In the genomic region with DNA sequence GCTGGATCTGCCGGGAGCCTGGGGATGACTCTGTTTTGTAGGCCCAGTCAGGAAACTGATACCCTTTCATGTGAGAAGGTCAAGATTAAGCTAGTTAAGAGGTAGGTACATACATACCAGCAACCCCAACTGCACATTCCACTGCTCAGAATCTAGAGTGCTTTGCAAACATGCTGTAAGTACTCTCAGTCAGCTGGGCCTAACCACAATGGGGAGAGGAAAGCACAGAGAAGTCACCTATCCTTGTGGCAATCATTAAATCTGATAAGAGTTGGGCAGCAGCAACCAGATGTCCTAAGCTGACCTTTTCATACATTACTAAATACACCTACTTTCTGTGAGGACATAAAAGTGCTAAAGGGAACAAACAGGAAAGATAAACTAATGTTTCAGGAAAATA, we compare ENCODE assay signal across 14 cellular contexts. TPM values are rescaled to one million over a fixed set of nuclear protein-coding genes. Genes with fewer than 3 reads are reported as not detected.
DNase-seq lines count a peak whose midpoint lies in the region; ATAC-seq and TF ChIP-seq lines count a peak whose summit lies in the region.
"Had no signal": no experiment of that assay in that cellular context is flagged by ENCODE, and none has a peak within 500 bp of the region (broad histone marks: within the 10 kb centered on the region; RNA-seq: fewer than 3 reads in every experiment).

No MANE protein-coding gene starts in this region.

- intact Hi-C loops in heart left ventricle (cut with DNase I) (loop anchor here in 5 of 10 donors (1.0 to 5.0 kb wide), 3 partner anchors 20 to 43 kb away; no protein-coding TSS in a partner anchor), lower lobe of right lung (cut with DNase I) (no loop called here)

- H3K27me3 ChIP-seq in cardiac muscle cell (no peaks in the 10 kb centered on the region), heart left ventricle (no peaks in the 10 kb centered on the region), adipocyte (replicated peaks; ENCODE audit: control insufficient read depth, insufficient read depth, low read length) (no peaks in the 10 kb centered on the region), lower lobe of right lung (ENCODE audit: low read depth) (no peaks in the 10 kb centered on the region)
- H3K27me3 ChIP-seq: BE2C had no signal

- no peak for TF ChIP-seq POLR2A in heart left ventricle (IDR thresholded peaks at IDR 0.05)

- no peak for TF ChIP-seq CTCF in cardiac muscle cell (IDR thresholded peaks at IDR 0.05; ENCODE audit: low read depth, low read length)
- no peak for TF ChIP-seq CTCF in heart left ventricle (IDR thresholded peaks at IDR 0.05)
- no peak for TF ChIP-seq CTCF in lower lobe of right lung (IDR thresholded peaks at IDR 0.05)

- ATAC-seq in heart left ventricle (no peak), lower lobe of right lung (peak; percentile 85 to 90), GM19395 (IDR thresholded peaks at IDR 0.05; ENCODE audit: unreplicated experiment) (no peak), GM21367 (IDR thresholded peaks at IDR 0.05; ENCODE audit: unreplicated experiment) (no peak)

- H3K9me3 ChIP-seq in cardiac muscle cell (ENCODE audit: low read depth) (no peaks in the 10 kb centered on the region), heart left ventricle (no peaks in the 10 kb centered on the region), adipocyte (ENCODE audit: control insufficient read depth, low read length) (no peaks in the 10 kb centered on the region), lower lobe of right lung (no peaks in the 10 kb centered on the region)
- H3K9me3 ChIP-seq: BE2C, HAP-1 had no signal

- H3K27ac ChIP-seq in cardiac muscle cell (peak overlapping the region; percentile 96), heart left ventricle (no peak overlapping the region), lower lobe of right lung (no peak overlapping the region)

- DNase-seq in cardiac muscle cell (ENCODE audit: low read depth in 1 of 2, low spot score in 1 of 2), result peak; percentile 10 to 42
- DNase-seq in heart left ventricle, result no peak
- DNase-seq in adipocyte (ENCODE audit: low read depth), result no peak
- no peak for DNase-seq in lower lobe of right lung
- DNase-seq in SW 1271 (lab: John Stamatoyannopoulos, UW), result no peak
- DNase-seq in NCI-H510A (lab: John Stamatoyannopoulos, UW), result no peak
- DNase-seq: BE2C; KG1; naive B cell; stimulated activated CD4-positive, alpha-beta T cell treated with anti-CD3 and anti-CD28 coated beads, Interleukin-15, amount 100 ng/mL, for 24 hours; stimulated activated naive CD4-positive, alpha-beta T cell had no signal

- H3K9ac ChIP-seq in adipocyte (ENCODE audit: low read length), result peak overlapping the region; percentile 93

- H3K4me1 ChIP-seq in cardiac muscle cell (ENCODE audit: low read depth), result peaks cover 27% of the 10 kb centered on the region
- peaks cover 0 to 47% (median 22%) of the 10 kb centered on the region in 12 donors for H3K4me1 ChIP-seq in heart left ventricle
- peaks cover 33% of the 10 kb centered on the region for H3K4me1 ChIP-seq in adipocyte (ENCODE audit: control insufficient read depth, insufficient read depth, low read length)
- peaks cover 52% of the 10 kb centered on the region for H3K4me1 ChIP-seq in lower lobe of right lung

- WGBS in heart left ventricle, 4 donors, result 25 to 40% (median 29%) methylated on average over 1 of the region's 1 CpG

- H3K4me3 ChIP-seq in cardiac muscle cell, result no peak overlapping the region
- H3K4me3 ChIP-seq in heart left ventricle, result no peak overlapping the region
- no peak overlapping the region for H3K4me3 ChIP-seq in adipocyte (ENCODE audit: low read length)
- no peak overlapping the region for H3K4me3 ChIP-seq in lower lobe of right lung
- H3K4me3 ChIP-seq: HAP-1 had no signal

- H3K36me3 ChIP-seq in cardiac muscle cell, result peaks cover 47% of the 10 kb centered on the region
- peaks cover 0 to 56% (median 55%) of the 10 kb centered on the region in 9 donors for H3K36me3 ChIP-seq in heart left ventricle
- H3K36me3 ChIP-seq in adipocyte (ENCODE audit: control insufficient read depth, insufficient read depth, low read length, severe bottlenecking), result peaks cover 55% of the 10 kb centered on the region
- H3K36me3 ChIP-seq in lower lobe of right lung, result peaks cover 56% of the 10 kb centered on the region

RNA-seq across cellular contexts. Expression of a gene that starts 2.5 kb away (rescaled TPM):
- total RNA-seq in cardiac muscle cell, result 10.6 and 21.0 TPM in 2 replicates
- polyA plus RNA-seq in cardiac muscle cell, result 5.6 and 9.9 TPM in 2 replicates
- total RNA-seq in heart left ventricle, result 10 to 100 TPM in 8 of 9 donors, 1 to 10 TPM in 1; 9.4 to 24.3 (median 16.5) TPM
- polyA plus RNA-seq in heart left ventricle, result 1 to 10 TPM; 4.5 to 9.9 TPM
- total RNA-seq in lower lobe of right lung, result 29.5 TPM

RNA-seq across cellular contexts. Expression of a gene that starts 36.0 kb away (rescaled TPM):
- not detected in 2 replicates for total RNA-seq in cardiac muscle cell
- polyA plus RNA-seq in cardiac muscle cell, result not detected in 2 replicates
- total RNA-seq in heart left ventricle, result not detected
- polyA plus RNA-seq in heart left ventricle, result not detected
- total RNA-seq in lower lobe of right lung, result not detected

Comparison
In these comparisons a context has a peak if more than half of its experiments do, and no peak if none do; other contexts are left out.
1. DNase-seq: peak in cardiac muscle cell (2 of 2); none in heart left ventricle (0 of 5), adipocyte (single experiment), lower lobe of right lung (single experiment), SW 1271 (0 of 2) and NCI-H510A (single experiment).
2. ATAC-seq: peak in lower lobe of right lung (2 of 2); none in heart left ventricle (0 of 4), GM19395 (single experiment) and GM21367 (single experiment).